Comparison of ENCODE assay signal across 31 cellular contexts in the genomic region with DNA sequence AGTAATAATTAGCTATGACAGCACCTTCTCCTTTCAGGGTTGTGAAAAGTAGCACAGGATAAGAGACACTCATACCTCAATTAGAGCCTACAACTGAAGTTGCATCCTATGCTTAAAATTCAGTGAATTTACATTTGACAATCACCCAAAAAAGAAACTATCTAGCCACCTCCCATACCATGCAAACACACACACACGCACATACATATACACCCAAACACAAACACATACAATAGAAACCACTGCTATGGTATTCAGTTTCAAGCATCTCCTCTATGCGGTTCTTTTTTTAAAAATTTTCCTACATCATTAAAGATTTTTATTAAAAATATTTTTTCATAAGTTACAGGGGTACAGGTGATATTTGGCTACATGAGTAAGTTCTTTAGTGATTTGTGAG. TPM values are rescaled to one million over a fixed set of nuclear protein-coding genes. Genes with fewer than 3 reads are reported as not detected.
"Had no signal": no experiment of that assay in that cellular context is flagged by ENCODE, and none has a peak within 500 bp of the region (broad histone marks: within the 10 kb centered on the region; RNA-seq: fewer than 3 reads in every experiment).

No MANE protein-coding gene starts in this region.

- H3K27me3 Mint-ChIP-seq: activated CD4-positive, alpha-beta memory T cell treated with anti-CD3 and anti-CD28 coated beads, Interleukin-2, amount 10 ng/mL, durations not matched to agents 7 days and 5 days had no signal

- ATAC-seq: activated naive CD8-positive, alpha-beta T cell treated with anti-CD3 and anti-CD28 coated beads, Interleukin-2, amount 50 U/mL, for 24 hours; Panc1 had no signal

- H3K4me1 Mint-ChIP-seq: activated CD4-positive, alpha-beta memory T cell treated with anti-CD3 and anti-CD28 coated beads, Interleukin-2, amount 10 ng/mL, durations not matched to agents 7 days and 5 days; activated naive CD8-positive, alpha-beta T cell treated with anti-CD3 and anti-CD28 coated beads, Interleukin-2, amount 50 U/mL, for 24 hours had no signal

- H3K27ac Mint-ChIP-seq: activated CD4-positive, alpha-beta memory T cell treated with anti-CD3 and anti-CD28 coated beads, Interleukin-2, amount 10 ng/mL, durations not matched to agents 7 days and 5 days; activated naive CD8-positive, alpha-beta T cell; activated naive CD8-positive, alpha-beta T cell treated with anti-CD3 and anti-CD28 coated beads, Interleukin-2, amount 50 U/mL, for 24 hours; activated T-cell treated with anti-CD3 and anti-CD28 coated beads, Interleukin-2, amount 50 U/mL, for 24 hours; activated T-helper 2 cell treated with anti-CD3 and anti-CD28 coated beads, Interferon-gamma antibody, Interleukin-2, Interleukin-4, amounts not matched to agents 10 μg/mL and 5 μg/mL and 100 μg/mL, durations not matched to agents 14 hours and 24 hours and 36 hours; brain had no signal

- DNase-seq: activated CD4-positive, alpha-beta memory T cell treated with anti-CD3 and anti-CD28 coated beads, Interleukin-2, amount 10 ng/mL, durations not matched to agents 7 days and 5 days; activated CD4-positive, alpha-beta T cell treated with anti-CD3 and anti-CD28 coated beads for 1 hour; activated CD4-positive, alpha-beta T cell treated with anti-CD3 and anti-CD28 coated beads for 48 hours; activated CD4-positive, CD25-positive, alpha-beta regulatory T cell; activated gamma-delta T cell; activated naive CD4-positive, alpha-beta T cell treated with Interleukin-2 at 50 U/mL for 16 hours; activated naive CD8-positive, alpha-beta T cell treated with anti-CD3 and anti-CD28 coated beads, Interleukin-2, amount 50 U/mL, for 24 hours; activated T-cell treated with anti-CD3 and anti-CD28 coated beads, Interleukin-2, amount 50 U/mL, for 24 hours; anterior cingulate cortex; caudate nucleus; cerebellar nuclear complex; MV-4-11; NCI-H1092; NCI-H1436 treated with DMSO at 0.1 percent for 48 hours; NCI-H1694 treated with DMSO at 0.1 percent for 48 hours; NCI-H2029; NCI-H2171 treated with DMSO at 0.1 percent for 48 hours; NCI-H2227 treated with DMSO at 0.1 percent for 48 hours; NCI-H446; NCI-H524; NCI-H69; NCI-H82; SHP77; SJCRH30; T1000; WERI-Rb-1 had no signal

- H3K4me3 Mint-ChIP-seq: activated CD4-positive, alpha-beta memory T cell treated with anti-CD3 and anti-CD28 coated beads, Interleukin-2, amount 10 ng/mL, durations not matched to agents 7 days and 5 days; activated naive CD8-positive, alpha-beta T cell; activated naive CD8-positive, alpha-beta T cell treated with anti-CD3 and anti-CD28 coated beads, Interleukin-2, amount 50 U/mL, for 24 hours; activated T-cell treated with anti-CD3 and anti-CD28 coated beads, Interleukin-2, amount 50 U/mL, for 24 hours; brain had no signal

- H3K36me3 Mint-ChIP-seq: activated naive CD8-positive, alpha-beta T cell; brain had no signal

RNA-seq across cellular contexts. Expression of a gene that starts 57.5 kb away (rescaled TPM):
- total RNA-seq: activated CD4-positive, alpha-beta memory T cell treated with anti-CD3 and anti-CD28 coated beads, Interleukin-2, amount 10 ng/mL, durations not matched to agents 7 days and 5 days; activated T-helper 2 cell treated with anti-CD3 and anti-CD28 coated beads, Interferon-gamma antibody, Interleukin-2, Interleukin-4, amounts not matched to agents 10 μg/mL and 5 μg/mL and 100 μg/mL, durations not matched to agents 14 hours and 24 hours and 36 hours; T-helper 2 cell treated with Interferon-gamma antibody and Interleukin-4, amounts not matched to agents 100 ng/mL and 5 ng/mL, for 36 hours had no signal
